Comparison of ENCODE assay signal across 19 cellular contexts in genomic region chr22:20959578-20960461, GRCh38. TPM values are rescaled to one million over a fixed set of nuclear protein-coding genes. Genes with fewer than 3 reads are reported as not detected.
DNase-seq lines count a peak whose midpoint lies in the region; ATAC-seq and TF ChIP-seq lines count a peak whose summit lies in the region.
"Had no signal": no experiment of that assay in that cellular context is flagged by ENCODE, and none has a peak within 500 bp of the region (broad histone marks: within the 10 kb centered on the region; RNA-seq: fewer than 3 reads in every experiment).

No MANE protein-coding gene starts in this region.

- H3K4me1 Mint-ChIP-seq in mesothelial cell of epicardium: peaks cover 13% of the 10 kb centered on the region
- H3K4me1 Mint-ChIP-seq in WTC11: peaks cover 17% of the 10 kb centered on the region

- TF ChIP-seq POLR2A in IMR-90 (IDR thresholded peaks at IDR 0.05; ENCODE audit: low read depth, low read length) (no peak), spleen (IDR thresholded peaks at IDR 0.05) (no peak), vagina (IDR thresholded peaks at IDR 0.05) (no peak)

- no peak overlapping the region for H4K8ac ChIP-seq in IMR-90 (ENCODE audit: low read depth in 2 of 2, low read length in 2 of 2)

- H3K4me2 ChIP-seq in IMR-90 (ENCODE audit: low read depth, low read length): no peak overlapping the region

- H3K27me3 Mint-ChIP-seq in mesothelial cell of epicardium (ENCODE audit: low read depth) (peaks cover 27% of the 10 kb centered on the region), WTC11 (ENCODE audit: low read depth) (peaks cover 41% of the 10 kb centered on the region)

- H2AFZ ChIP-seq in IMR-90 (replicated peaks; ENCODE audit: low read length, poor library complexity): no peak overlapping the region

- H3K79me1 ChIP-seq in IMR-90 (ENCODE audit: low read depth in 1 of 2, low read length in 2 of 2): peaks cover 0 to 16% of the 10 kb centered on the region in 2 experiments; a peak in 2 of 4 replicates

- H2BK5ac ChIP-seq in IMR-90 (ENCODE audit: low read depth, low read length, poor library complexity, severe bottlenecking): no peak overlapping the region

- no peak overlapping the region for H3K9ac ChIP-seq in IMR-90 (ENCODE audit: low read depth, low read length)

- TF ChIP-seq RAD21 in IMR-90 (IDR thresholded peaks at IDR 0.05; ENCODE audit: low read length): no peak

- intact Hi-C loops in IMR-90 (cut with micrococcal nuclease) (loop anchor here (10.0 kb wide), 2 partner anchors 75 to 155 kb away; no protein-coding TSS in a partner anchor), spleen (cut with DNase I; ENCODE audit: low total_unique reads) (loop anchor here (10.0 kb wide), 1 partner anchor 55 kb away; the partner anchor contains the start of gene P2RX6), upper lobe of right lung (cut with DNase I) (no loop called here), vagina (cut with DNase I) (no loop called here)

- no peaks in the 10 kb centered on the region for H3K36me3 Mint-ChIP-seq in mesothelial cell of epicardium
- no peaks in the 10 kb centered on the region for H3K36me3 Mint-ChIP-seq in WTC11

- no peaks in the 10 kb centered on the region for H3K9me3 ChIP-seq in IMR-90 (ENCODE audit: control insufficient read depth, insufficient read depth, low read length)
- no peaks in the 10 kb centered on the region for H3K9me3 ChIP-seq in spleen
- H3K9me3 ChIP-seq in upper lobe of right lung: no peaks in the 10 kb centered on the region
- H3K9me3 ChIP-seq in vagina: no peaks in the 10 kb centered on the region
- H3K9me3 ChIP-seq: SJCRH30 had no signal

- no peak overlapping the region for H3K23ac ChIP-seq in IMR-90 (ENCODE audit: low read depth, low read length)

- H3K18ac ChIP-seq in IMR-90 (ENCODE audit: low read depth, low read length): no peak overlapping the region

- H2AK9ac ChIP-seq in IMR-90 (replicated peaks; ENCODE audit: low read depth, low read length, poor library complexity): peak overlapping the region; percentile 28

- POLR2A ChIA-PET in IMR-90 (lab: Charles Lee; ENCODE audit: unreplicated experiment): no interaction called here
- POLR2A ChIA-PET in WTC11 (lab: Charles Lee): no interaction called here

- H3K56ac ChIP-seq in IMR-90 (ENCODE audit: extremely low read depth, insufficient read depth, low read length): no peak overlapping the region

- no peak overlapping the region for H3K4ac ChIP-seq in IMR-90 (ENCODE audit: low read depth, low read length)

- no peak for ATAC-seq in IMR-90 (ENCODE audit: low read depth)
- no peak for ATAC-seq in upper lobe of right lung
- no peak for ATAC-seq in WTC11

- no CpG with 5 or more reads among the region's 20 CpGs for WGBS in IMR-90 (ENCODE audit: extremely low coverage in 2 of 2, insufficient read length in 1 of 2), 2 experiments
- 92 to 96% (median 96%) methylated on average over 19 to 20 of the region's 20 CpGs for WGBS in spleen, 5 donors

- H2AK5ac ChIP-seq in IMR-90 (ENCODE audit: low read depth, low read length): no peak overlapping the region

- in situ Hi-C loops in IMR-90 (cut with MboI; ENCODE audit: low sequenced_read_pairs): no loop called here

- H3K14ac ChIP-seq in IMR-90 (replicated peaks; ENCODE audit: low read depth, low read length): no peak overlapping the region

- CTCF ChIA-PET in IMR-90 (lab: Yijun Ruan, JAX) (no interaction called here), WTC11 (lab: Charles Lee) (interaction anchor here (0.5 to 4.6 kb wide), 4 partner anchors 39 to 143 kb away, joined by 3 to 29 read pairs (median 8); no protein-coding TSS in a partner anchor)

- no TSS peak for BruUV-seq in IMR-90 (replicated peaks; lab: Mats Ljungman, UMichigan)

- no peak overlapping the region for H2BK20ac ChIP-seq in IMR-90 (ENCODE audit: low read depth, low read length)

- H3K9me3 Mint-ChIP-seq in mesothelial cell of epicardium (no peaks in the 10 kb centered on the region), WTC11 (no peaks in the 10 kb centered on the region)
- H3K9me3 Mint-ChIP-seq: CD4-positive, alpha-beta T cell; H9 had no signal

- H2BK15ac ChIP-seq in IMR-90 (ENCODE audit: low read depth, low read length): no peak overlapping the region

- no peak for DNase-seq in IMR-90
- peak; percentile 34 for DNase-seq in NCI-H69 (lab: John Stamatoyannopoulos, UW)
- DNase-seq in mesothelial cell of epicardium (ENCODE audit: low spot score in 2 of 2, unreplicated experiment in 2 of 2): no peak
- peak; percentile 19 for DNase-seq in spleen
- DNase-seq in upper lobe of right lung: no peak
- no peak for DNase-seq in vagina (ENCODE audit: extremely low spot score in 2 of 2)
- DNase-seq in WTC11 (ENCODE audit: low spot score): no peak
- DNase-seq: CD4-positive, alpha-beta T cell; COR-L47; DMS79; H9; Karpas-422; MV-4-11; NCI-H187; NCI-H446; NCI-H526; NK-92 treated with Interleukin-12 subunit alpha and Interleukin-12 subunit beta, amount 100 ng/mL, for 24 hours; SJCRH30 had no signal

- no peak overlapping the region for H2BK120ac ChIP-seq in IMR-90 (ENCODE audit: low read depth, low read length)

- no peak overlapping the region for H3K27ac ChIP-seq in IMR-90 (ENCODE audit: insufficient read depth, low read length)
- no peak overlapping the region for H3K27ac ChIP-seq in spleen
- no peak overlapping the region for H3K27ac ChIP-seq in upper lobe of right lung
- H3K27ac ChIP-seq in vagina: no peak overlapping the region
- H3K27ac ChIP-seq: SJCRH30 had no signal

- H3K36me3 ChIP-seq in IMR-90 (ENCODE audit: control insufficient read depth, insufficient read depth, low read length) (no peaks in the 10 kb centered on the region), spleen (no peaks in the 10 kb centered on the region), upper lobe of right lung (no peaks in the 10 kb centered on the region), vagina (no peaks in the 10 kb centered on the region)
- H3K36me3 ChIP-seq: SJCRH30 had no signal

- H3K27ac Mint-ChIP-seq in mesothelial cell of epicardium (no peak overlapping the region), WTC11 (no peak overlapping the region)
- H3K27ac Mint-ChIP-seq: CD4-positive, alpha-beta T cell; H9 had no signal

- no peak overlapping the region for H4K5ac ChIP-seq in IMR-90 (ENCODE audit: low read depth, low read length)

- peaks cover 13% of the 10 kb centered on the region; the same call in 1 of the 2 replicates for H4K20me1 ChIP-seq in IMR-90 (ENCODE audit: insufficient read depth, low read length)

- H3K4me3 Mint-ChIP-seq in mesothelial cell of epicardium (peak overlapping the region; percentile 15), WTC11 (no peak overlapping the region)
- H3K4me3 Mint-ChIP-seq: CD4-positive, alpha-beta T cell had no signal

- dilution Hi-C loops in IMR-90 (cut with HindIII; ENCODE audit: low sequenced_read_pairs, unreplicated experiment): no loop called here

- H4K91ac ChIP-seq in IMR-90 (ENCODE audit: insufficient read depth, low read depth, low read length): no peak overlapping the region

- no peak for TF ChIP-seq CTCF in IMR-90 (conservative IDR thresholded peaks at IDR 0.05; ENCODE audit: low read depth, low read length)
- no peak for TF ChIP-seq CTCF in mesothelial cell of epicardium (IDR thresholded peaks at IDR 0.05; ENCODE audit: unreplicated experiment)
- TF ChIP-seq CTCF in spleen (IDR thresholded peaks at IDR 0.05 in 8 of 11, conservative IDR thresholded peaks at IDR 0.05 in 3 of 11): no peak
- TF ChIP-seq CTCF in upper lobe of right lung (IDR thresholded peaks at IDR 0.05): no peak
- TF ChIP-seq CTCF in vagina (IDR thresholded peaks at IDR 0.05): no peak
- no peak for TF ChIP-seq CTCF in WTC11 (IDR thresholded peaks at IDR 0.05)

- H3K4me1 ChIP-seq in IMR-90 (ENCODE audit: control insufficient read depth, insufficient read depth, low read length): peaks cover 6% of the 10 kb centered on the region; the same call in 1 of the 2 replicates
- peaks cover 4 to 51% (median 34%) of the 10 kb centered on the region in 6 donors for H3K4me1 ChIP-seq in spleen
- H3K4me1 ChIP-seq in upper lobe of right lung: peaks cover 14% of the 10 kb centered on the region
- H3K4me1 ChIP-seq in vagina: peaks cover 27% of the 10 kb centered on the region
- H3K4me1 ChIP-seq: SJCRH30 had no signal

- no peak overlapping the region for H3K4me3 ChIP-seq in IMR-90 (ENCODE audit: insufficient read depth, low read depth, low read length)
- no peak overlapping the region for H3K4me3 ChIP-seq in spleen
- H3K4me3 ChIP-seq in upper lobe of right lung: no peak overlapping the region
- no peak overlapping the region for H3K4me3 ChIP-seq in vagina
- H3K4me3 ChIP-seq: SJCRH30 had no signal

- H3K27me3 ChIP-seq in IMR-90 (ENCODE audit: control insufficient read depth, insufficient read depth, low read length) (peaks cover 18% of the 10 kb centered on the region), spleen (replicated peaks in 1 of 7) (peaks cover 0 to 54% (median 10%) of the 10 kb centered on the region in 7 donors), upper lobe of right lung (peaks cover 14% of the 10 kb centered on the region), vagina (no peaks in the 10 kb centered on the region)

- H3K9me1 ChIP-seq in IMR-90 (ENCODE audit: insufficient read depth, low read length): 0 out of 2 replicates have a peak, but pooled peaks cover 7% of the 10 kb centered on the region

RNA-seq across cellular contexts. Expression of gene AIFM3, which starts 7.2 kb away (rescaled TPM):
- total RNA-seq in IMR-90 (2012; rRNA removed) (under 0.01 and 0.18 TPM in 2 replicates), mesothelial cell of epicardium (2.4 to 3.2 TPM (median 2.5 TPM) in 3 replicates), spleen (1 to 10 TPM; 3.7 to 8.7 (median 6.1) TPM), upper lobe of right lung (5.7 TPM), vagina (not detected), WTC11 (2021) (2.6 to 3.4 TPM (median 2.8 TPM) in 3 replicates)
- polyA plus RNA-seq in IMR-90 (2012; rRNA removed) (0.09 TPM in 2 replicates), spleen (1 to 10 TPM; 2.0 to 6.0 (median 5.3) TPM)
- 0.20 TPM in 1 of 2 replicates, not detected in the other for polyA plus RNA-seq in IMR-90 (2012; cell fraction: cytosol; rRNA removed)
- 0.83 and 1.3 TPM in 2 replicates for polyA plus RNA-seq in IMR-90 (2012; cell fraction: nucleus; rRNA removed; ENCODE audit: low replicate concordance)
- total RNA-seq: HT1080, SJCRH30 had no signal

RNA-seq across cellular contexts. Expression of gene LZTR1, which starts 22.3 kb away (rescaled TPM):
- 19.2 and 22.8 TPM in 2 replicates for total RNA-seq in IMR-90 (2012; rRNA removed)
- 41.3 and 43.8 TPM in 2 replicates for polyA plus RNA-seq in IMR-90 (2012; rRNA removed)
- polyA plus RNA-seq in IMR-90 (2012; cell fraction: cytosol; rRNA removed): 11.2 and 23.0 TPM in 2 replicates
- 241 and 472 TPM in 2 replicates for polyA plus RNA-seq in IMR-90 (2012; cell fraction: nucleus; rRNA removed; ENCODE audit: low replicate concordance)
- 92.3 to 101 TPM (median 97.3 TPM) in 3 replicates for total RNA-seq in mesothelial cell of epicardium
- total RNA-seq in spleen: 10 to 100 TPM; 52.5 to 76.2 (median 62.6) TPM
- polyA plus RNA-seq in spleen: 10 to 100 TPM; 21.9 to 44.5 (median 32.6) TPM
- 56.7 TPM for total RNA-seq in upper lobe of right lung
- total RNA-seq in vagina: 61.9 TPM
- total RNA-seq in WTC11 (2021): 38.3 to 44.5 TPM (median 40.1 TPM) in 3 replicates

RNA-seq across cellular contexts. Expression of gene THAP7, which starts 42.1 kb away (rescaled TPM):
- total RNA-seq in IMR-90 (2012; rRNA removed): 13.3 and 14.2 TPM in 2 replicates
- 19.8 and 23.2 TPM in 2 replicates for polyA plus RNA-seq in IMR-90 (2012; rRNA removed)
- polyA plus RNA-seq in IMR-90 (2012; cell fraction: cytosol; rRNA removed): 20.8 and 28.8 TPM in 2 replicates
- polyA plus RNA-seq in IMR-90 (2012; cell fraction: nucleus; rRNA removed; ENCODE audit: low replicate concordance): 38.3 and 68.2 TPM in 2 replicates
- 19.7 to 22.8 TPM (median 22.0 TPM) in 3 replicates for total RNA-seq in mesothelial cell of epicardium
- total RNA-seq in spleen: 10 to 100 TPM; 16.7 to 38.7 (median 26.5) TPM
- polyA plus RNA-seq in spleen: 10 to 100 TPM; 31.8 to 53.3 (median 47.5) TPM
- 22.0 TPM for total RNA-seq in upper lobe of right lung
- 34.9 TPM for total RNA-seq in vagina
- total RNA-seq in WTC11 (2021): 18.7 to 23.9 TPM (median 19.3 TPM) in 3 replicates

RNA-seq across cellular contexts. Expression of gene CRKL, which starts 42.6 kb away (rescaled TPM):
- 35.5 and 35.8 TPM in 2 replicates for total RNA-seq in IMR-90 (2012; rRNA removed)
- 18.7 and 20.6 TPM in 2 replicates for polyA plus RNA-seq in IMR-90 (2012; rRNA removed)
- polyA plus RNA-seq in IMR-90 (2012; cell fraction: cytosol; rRNA removed): 10.2 and 12.1 TPM in 2 replicates
- 8.6 and 11.6 TPM in 2 replicates for polyA plus RNA-seq in IMR-90 (2012; cell fraction: nucleus; rRNA removed; ENCODE audit: low replicate concordance)
- total RNA-seq in mesothelial cell of epicardium: 72.3 to 78.5 TPM (median 75.1 TPM) in 3 replicates
- 10 to 100 TPM; 56.7 to 65.3 (median 58.1) TPM for total RNA-seq in spleen
- 10 to 100 TPM; 11.5 to 17.9 (median 12.2) TPM for polyA plus RNA-seq in spleen
- 60.8 TPM for total RNA-seq in upper lobe of right lung
- 37.6 TPM for total RNA-seq in vagina
- 113 to 115 TPM (median 114 TPM) in 3 replicates for total RNA-seq in WTC11 (2021)

RNA-seq across cellular contexts. Expression of gene P2RX6, which starts 55.1 kb away (rescaled TPM):
- total RNA-seq in IMR-90 (2012; rRNA removed): 0.56 and 0.90 TPM in 2 replicates
- 1.4 and 1.6 TPM in 2 replicates for polyA plus RNA-seq in IMR-90 (2012; rRNA removed)
- polyA plus RNA-seq in IMR-90 (2012; cell fraction: cytosol; rRNA removed): 1.0 and 1.2 TPM in 2 replicates
- 16.1 and 24.8 TPM in 2 replicates for polyA plus RNA-seq in IMR-90 (2012; cell fraction: nucleus; rRNA removed; ENCODE audit: low replicate concordance)
- total RNA-seq in mesothelial cell of epicardium: 0.72 to 1.1 TPM (median 0.88 TPM) in 3 replicates
- total RNA-seq in spleen: 10 to 100 TPM in 2 of 7 donors, 1 to 10 TPM in 5; 3.2 to 14.4 (median 4.5) TPM
- 1 to 10 TPM in 2 of 3 donors, under 1 TPM in 1; 0.86 to 5.6 (median 2.7) TPM for polyA plus RNA-seq in spleen
- 2.2 TPM for total RNA-seq in upper lobe of right lung
- 1.7 TPM for total RNA-seq in vagina
- 0.13 to 0.69 TPM (median 0.30 TPM) in 3 replicates for total RNA-seq in WTC11 (2021)
- total RNA-seq: H9 had no signal

Comparison
In these comparisons a context has a peak if more than half of its experiments do, and no peak if none do; other contexts are left out.
1. DNase-seq: peak in NCI-H69 (single experiment) and spleen (single experiment); none in IMR-90 (single experiment), mesothelial cell of epicardium (0 of 2), upper lobe of right lung (single experiment), vagina (0 of 2) and WTC11 (single experiment).
2. intact Hi-C loops: an anchor here in IMR-90 (10.0 kb wide) and spleen (10.0 kb wide); none called in upper lobe of right lung and vagina.